Comparison of ENCODE assay signal across 9 cellular contexts in the genomic region with DNA sequence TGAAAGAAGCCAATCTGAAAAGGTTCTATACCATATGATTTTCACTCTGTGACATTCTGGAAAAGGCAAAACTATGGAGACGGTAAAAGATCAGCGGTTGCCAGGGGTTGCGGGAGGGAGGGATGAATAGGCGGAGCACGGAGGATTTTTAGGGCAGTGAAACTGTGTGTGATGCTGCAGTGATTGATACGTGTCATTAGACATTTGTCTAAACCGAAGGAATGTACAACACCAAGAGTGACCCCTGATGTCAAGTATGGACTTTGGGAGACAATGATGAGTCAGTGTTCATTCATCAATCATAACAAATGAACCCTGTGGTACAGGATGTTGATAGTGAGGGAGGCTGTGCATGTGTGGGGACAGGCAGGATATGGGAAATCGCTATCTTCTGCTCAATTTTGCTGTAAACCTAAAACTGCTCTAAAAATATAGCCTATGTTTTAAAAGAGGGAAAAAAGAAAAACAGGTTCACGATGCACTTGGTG. TPM values are rescaled to one million over a fixed set of nuclear protein-coding genes. Genes with fewer than 3 reads are reported as not detected.
DNase-seq lines count a peak whose midpoint lies in the region; ATAC-seq, FAIRE-seq and TF ChIP-seq lines count a peak whose summit lies in the region.
"Had no signal": no experiment of that assay in that cellular context is flagged by ENCODE, and none has a peak within 500 bp of the region (broad histone marks: within the 10 kb centered on the region; RNA-seq: fewer than 3 reads in every experiment).

No MANE protein-coding gene starts in this region.

- H3K4me3 ChIP-seq in ascending aorta: peak overlapping the region; percentile 1 to 34
- H3K4me3 ChIP-seq in kidney (ENCODE audit: low read length in 2 of 2): peak overlapping the region in 1 of 2 donors; percentile 3
- H3K4me3 ChIP-seq in stomach: no peak overlapping the region
- no peak overlapping the region for H3K4me3 ChIP-seq in SJCRH30

- no peak for FAIRE-seq in kidney (lab: Jason Lieb, UNC)

- peaks cover 41 to 74% of the 10 kb centered on the region in 2 donors for H3K4me1 ChIP-seq in ascending aorta
- H3K4me1 ChIP-seq in kidney (ENCODE audit: control insufficient read depth in 1 of 2, insufficient read depth in 1 of 2, low read depth in 1 of 2, low read length in 2 of 2): peaks cover 55 to 71% of the 10 kb centered on the region in 2 donors
- H3K4me1 ChIP-seq in stomach: peaks cover 74 to 89% (median 85%) of the 10 kb centered on the region in 4 donors
- H3K4me1 ChIP-seq in SJCRH30: no peaks in the 10 kb centered on the region; the same call in 1 of the 2 replicates

- H3K9ac ChIP-seq in kidney (ENCODE audit: low read length in 2 of 2): peak overlapping the region in 1 of 2 donors; percentile 24

- TF ChIP-seq POLR2A in stomach (IDR thresholded peaks at IDR 0.05): no peak

- intact Hi-C loops in ascending aorta (cut with DNase I): loop anchor here (2.0 kb wide), 1 partner anchor 74 kb away; no protein-coding TSS in a partner anchor
- intact Hi-C loops in kidney (cut with DNase I): no loop called here
- intact Hi-C loops in stomach (cut with DNase I; ENCODE audit: low total_unique reads): no loop called here

- H3K36me3 ChIP-seq in ascending aorta (no peaks in the 10 kb centered on the region), kidney (ENCODE audit: control insufficient read depth in 1 of 2, insufficient read depth in 2 of 2, low read length in 2 of 2) (no peaks in the 10 kb centered on the region), stomach (peaks cover 0 to 4% (median 0%) of the 10 kb centered on the region in 4 donors), SJCRH30 (0 out of 2 replicates have a peak, but pooled peaks cover under 1% of the 10 kb centered on the region)

- no peak for TF ChIP-seq EP300 in stomach (IDR thresholded peaks at IDR 0.05)

- H3K9me3 ChIP-seq in ascending aorta (no peaks in the 10 kb centered on the region), kidney (ENCODE audit: control insufficient read depth in 1 of 2, low read length in 2 of 2) (no peaks in the 10 kb centered on the region), stomach (no peaks in the 10 kb centered on the region), SJCRH30 (replicated peaks) (no peaks in the 10 kb centered on the region)

- no peak for ATAC-seq in HG03439 (IDR thresholded peaks at IDR 0.05; ENCODE audit: unreplicated experiment)

- no peaks in the 10 kb centered on the region for H3K27me3 ChIP-seq in ascending aorta
- no peaks in the 10 kb centered on the region for H3K27me3 ChIP-seq in stomach
- H3K27me3 ChIP-seq in SJCRH30: no peaks in the 10 kb centered on the region; the same call in 1 of the 2 replicates

- no peak for TF ChIP-seq CTCF in ascending aorta (IDR thresholded peaks at IDR 0.05)
- TF ChIP-seq CTCF in kidney (IDR thresholded peaks at IDR 0.05; ENCODE audit: borderline replicate concordance, extremely low read depth, insufficient read depth): no peak
- no peak for TF ChIP-seq CTCF in stomach (IDR thresholded peaks at IDR 0.05)

- DNase-seq in HK-2 (ENCODE audit: unreplicated experiment) (peak; percentile 50), ascending aorta (ENCODE audit: low spot score in 2 of 2) (no peak), kidney (no peak), stomach (no peak), SJCRH30 (no peak), DMS153 (lab: John Stamatoyannopoulos, UW) (no peak), NCI-H524 (lab: John Stamatoyannopoulos, UW) (no peak)
- DNase-seq: activated naive CD4-positive, alpha-beta T cell had no signal

- WGBS in stomach, 5 donors: 65 to 80% (median 76%) methylated on average over 9 of the region's 9 CpGs

- peak overlapping the region; percentile 99 for H3K27ac ChIP-seq in ascending aorta
- peak overlapping the region; percentile 87 to 93 for H3K27ac ChIP-seq in kidney (ENCODE audit: low read depth in 2 of 2, low read length in 2 of 2)
- H3K27ac ChIP-seq in stomach: peak overlapping the region; percentile 74 to 98 (median 89)
- no peak overlapping the region for H3K27ac ChIP-seq in SJCRH30

RNA-seq across cellular contexts. Expression of gene ERGIC1, which starts 34.4 kb away (rescaled TPM):
- total RNA-seq in ascending aorta: 184 TPM
- total RNA-seq in kidney: 183 TPM
- 88.0 TPM for polyA plus RNA-seq in kidney (ENCODE audit: insufficient read depth, low read depth, low replicate concordance)
- total RNA-seq in stomach: 100 to 1,000 TPM in 4 of 5 donors, 10 to 100 TPM in 1; 98.8 to 293 (median 137) TPM
- polyA plus RNA-seq in stomach: 10 to 100 TPM; 54.5 to 95.3 (median 83.7) TPM
- total RNA-seq in SJCRH30 (2014; rRNA removed; shearing (Covaris generic)): 77.4 and 83.4 TPM in 2 replicates

Comparison
In these comparisons a context has a peak if more than half of its experiments do, and no peak if none do; other contexts are left out.
1. H3K4me3 ChIP-seq: peak in ascending aorta (2 of 2); none in stomach (0 of 4) and SJCRH30 (single experiment).